ENCODE assay signal across 11 cellular contexts in genomic region chr11:65862941-65863888, GRCh38. TPM values are rescaled to one million over a fixed set of nuclear protein-coding genes. Genes with fewer than 3 reads are reported as not detected.
DNase-seq lines count a peak whose midpoint lies in the region; TF ChIP-seq lines count a peak whose summit lies in the region.
"Had no signal": no experiment of that assay in that cellular context is flagged by ENCODE, and none has a peak within 500 bp of the region (broad histone marks: within the 10 kb centered on the region; RNA-seq: fewer than 3 reads in every experiment).

No MANE protein-coding gene starts in this region.

- H3K9me3 ChIP-seq in BLaER1, result no peaks in the 10 kb centered on the region
- no peaks in the 10 kb centered on the region for H3K9me3 ChIP-seq in H9 (ENCODE audit: control insufficient read depth, low read depth, low read length)
- no peaks in the 10 kb centered on the region for H3K9me3 ChIP-seq in ascending aorta
- H3K9me3 ChIP-seq: tibial nerve had no signal

- H3T11ph ChIP-seq in H9 (ENCODE audit: low read length), result no peak overlapping the region

- no peaks in the 10 kb centered on the region for H3K79me2 ChIP-seq in H9 (ENCODE audit: insufficient read depth, low read length)

- H2BK15ac ChIP-seq in H9 (ENCODE audit: low read depth, low read length), result no peak overlapping the region

- H4K20me1 ChIP-seq in BLaER1 (peaks cover 66% of the 10 kb centered on the region), H9 (ENCODE audit: control insufficient read depth, insufficient read depth, insufficient read length) (peaks cover 2% of the 10 kb centered on the region)

- no peak overlapping the region for H3K4me3 ChIP-seq in BLaER1
- no peak overlapping the region for H3K4me3 ChIP-seq in ascending aorta
- H3K4me3 ChIP-seq: tibial nerve had no signal

- H3K9me3 Mint-ChIP-seq in H9 (peaks cover 0 to 3% of the 10 kb centered on the region in 2 experiments; a peak in 1 of 5 replicates), nephron progenitor cell (no peaks in the 10 kb centered on the region)

- TF ChIP-seq CTCF in H9 (conservative IDR thresholded peaks at IDR 0.05) (no peak), ascending aorta (IDR thresholded peaks at IDR 0.05) (no peak), nephron progenitor cell (IDR thresholded peaks at IDR 0.05) (no peak)

- no peak overlapping the region for H3K23ac ChIP-seq in H9 (ENCODE audit: insufficient read length, low read depth, low read length)

- H3K36me3 ChIP-seq in BLaER1 (peaks cover 66% of the 10 kb centered on the region), ascending aorta (peaks cover 55 to 65% of the 10 kb centered on the region in 2 donors)

- peaks cover 26% of the 10 kb centered on the region for H3K4me1 ChIP-seq in BLaER1
- H3K4me1 ChIP-seq in H9 (ENCODE audit: insufficient read depth, low read length), result no peaks in the 10 kb centered on the region
- H3K4me1 ChIP-seq in ascending aorta, result peaks cover 11 to 14% of the 10 kb centered on the region in 2 donors

- no peak overlapping the region for H3K14ac ChIP-seq in H9 (ENCODE audit: insufficient read depth, low read length)

- H2AK5ac ChIP-seq in H9 (ENCODE audit: insufficient read length, low read length), result no peak overlapping the region

- H3K56ac ChIP-seq in H9 (ENCODE audit: insufficient read length, low read depth, low read length), result no peak overlapping the region

- H3K79me1 ChIP-seq in H9 (ENCODE audit: insufficient read depth, low read depth, low read length, poor library complexity, severe bottlenecking), result no peaks in the 10 kb centered on the region

- H3K27ac Mint-ChIP-seq in H9 (no peak overlapping the region), nephron progenitor cell (peak overlapping the region; percentile 32)

- H2BK12ac ChIP-seq in H9 (ENCODE audit: insufficient read length, low read depth, low read length), result no peak overlapping the region

- H3K23me2 ChIP-seq in H9 (ENCODE audit: insufficient read length, low read depth, low read length, poor library complexity, severe bottlenecking), result peaks cover 19% of the 10 kb centered on the region

- H3K27me3 Mint-ChIP-seq in H9 (ENCODE audit: low read depth) (peaks cover 3% of the 10 kb centered on the region), nephron progenitor cell (ENCODE audit: low read depth, poor library complexity) (peaks cover 6% of the 10 kb centered on the region)

- H3K9ac ChIP-seq in BLaER1 (0 out of 2 replicates have a peak overlapping the region, but pooled peaks have one; percentile 22), H9 (ENCODE audit: extremely low read depth, insufficient read length, low read length) (no peak overlapping the region)

- H3K4ac ChIP-seq in H9 (ENCODE audit: low read depth, low read length), result no peak overlapping the region

- H3K4me1 Mint-ChIP-seq in H9 (peaks cover 25 to 30% of the 10 kb centered on the region in 2 experiments), nephron progenitor cell (peaks cover 45% of the 10 kb centered on the region)

- H2BK20ac ChIP-seq in H9 (ENCODE audit: low read depth, low read length, poor library complexity, severe bottlenecking), result no peak overlapping the region

- H3K18ac ChIP-seq in H9 (ENCODE audit: insufficient read length, low read depth, low read length), result no peak overlapping the region

- WGBS in H9 (ENCODE audit: extremely low coverage, insufficient read length, low lambda C conversion rate), result no CpG with 5 or more reads among the region's 24 CpGs

- no peak overlapping the region for H2BK5ac ChIP-seq in H9 (ENCODE audit: insufficient read length, low read length)

- H3K36me3 Mint-ChIP-seq in H9 (ENCODE audit: insufficient read depth in 1 of 3, low read depth in 3 of 3), result peaks cover 24 to 41% (median 40%) of the 10 kb centered on the region in 3 experiments; a peak in 6 of 7 replicates
- H3K36me3 Mint-ChIP-seq in nephron progenitor cell (ENCODE audit: low read depth), result peaks cover 13% of the 10 kb centered on the region

- H2AFZ ChIP-seq in H9 (ENCODE audit: low read length), result no peak overlapping the region

- peak overlapping the region; percentile 50 to 78; a peak in 4 of 5 replicates for H3K4me3 Mint-ChIP-seq in H9
- H3K4me3 Mint-ChIP-seq in nephron progenitor cell, result peak overlapping the region; percentile 69

- no peak overlapping the region for H4K8ac ChIP-seq in H9 (replicated peaks; ENCODE audit: insufficient read length, low read depth, low read length)

- no peak overlapping the region for H2BK120ac ChIP-seq in H9 (ENCODE audit: low read depth, low read length, poor library complexity, severe bottlenecking)

- 0 out of 2 replicates have a peak, but pooled peaks cover under 1% of the 10 kb centered on the region for H3K27me3 ChIP-seq in BLaER1
- H3K27me3 ChIP-seq in H9 (ENCODE audit: insufficient read depth, low read length), result no peaks in the 10 kb centered on the region
- no peaks in the 10 kb centered on the region for H3K27me3 ChIP-seq in ascending aorta
- H3K27me3 ChIP-seq: tibial nerve had no signal

- H4K5ac ChIP-seq in H9 (ENCODE audit: insufficient read length, low read depth, low read length), result no peak overlapping the region

- no peak overlapping the region for H3K27ac ChIP-seq in BLaER1
- H3K27ac ChIP-seq in H9 (ENCODE audit: insufficient read length, low read depth, low read length), result no peak overlapping the region
- peak overlapping the region; percentile 29 to 94 for H3K27ac ChIP-seq in ascending aorta

- intact Hi-C loops in ascending aorta (cut with DNase I), result no loop called here

- H4K91ac ChIP-seq in H9 (ENCODE audit: insufficient read length, low read depth, low read length), result no peak overlapping the region

- H3K4me2 ChIP-seq in BLaER1 (no peak overlapping the region), H9 (ENCODE audit: insufficient read depth, insufficient read length, low read length) (no peak overlapping the region)

- peak; percentile 23 for DNase-seq in H9
- no peak for DNase-seq in ascending aorta (ENCODE audit: low spot score in 2 of 2)
- no peak for DNase-seq in nephron progenitor cell
- no peak for DNase-seq in NCI-H2107 (lab: John Stamatoyannopoulos, UW)
- DNase-seq in NCI-H187 treated with DMSO at 0.1 percent for 48 hours (lab: John Stamatoyannopoulos, UW), result no peak
- no peak for DNase-seq in iPS-NIHi11 (ENCODE audit: low spot score)
- no peak for DNase-seq in NCI-H2196 (lab: John Stamatoyannopoulos, UW; ENCODE audit: unreplicated experiment)
- DNase-seq: COR-L47, NCI-H69 had no signal

RNA-seq across cellular contexts. Expression of gene MUS81, which starts 3.0 kb away (rescaled TPM):
- total RNA-seq in H9 (2021), result 45.0 and 49.2 TPM in 2 replicates
- total RNA-seq in ascending aorta, result 45.0 TPM

RNA-seq across cellular contexts. Expression of gene CFL1, which starts 5.2 kb away (rescaled TPM):
- total RNA-seq in H9 (2021) (1,107 and 1,147 TPM in 2 replicates), ascending aorta (974 TPM)

RNA-seq across cellular contexts. Expression of gene EFEMP2, which starts 9.4 kb away (rescaled TPM):
- total RNA-seq in H9 (2021) (22.9 and 26.2 TPM in 2 replicates), ascending aorta (92.8 TPM)

RNA-seq across cellular contexts. Expression of gene CTSW, which starts 16.4 kb away (rescaled TPM):
- total RNA-seq in H9 (2021), result not detected in 2 replicates
- not detected for total RNA-seq in ascending aorta

RNA-seq across cellular contexts. Expression of gene FIBP, which starts 25.1 kb away (rescaled TPM):
- total RNA-seq in H9 (2021), result 86.8 and 87.0 TPM in 2 replicates
- 57.2 TPM for total RNA-seq in ascending aorta

Comparison
In these comparisons a context has a peak if more than half of its experiments do, and no peak if none do; other contexts are left out.
1. H3K27ac ChIP-seq: peak in ascending aorta (2 of 2); none in BLaER1 (single experiment) and H9 (single experiment).